ENCODE assay signal across 13 cellular contexts in the genomic region with DNA sequence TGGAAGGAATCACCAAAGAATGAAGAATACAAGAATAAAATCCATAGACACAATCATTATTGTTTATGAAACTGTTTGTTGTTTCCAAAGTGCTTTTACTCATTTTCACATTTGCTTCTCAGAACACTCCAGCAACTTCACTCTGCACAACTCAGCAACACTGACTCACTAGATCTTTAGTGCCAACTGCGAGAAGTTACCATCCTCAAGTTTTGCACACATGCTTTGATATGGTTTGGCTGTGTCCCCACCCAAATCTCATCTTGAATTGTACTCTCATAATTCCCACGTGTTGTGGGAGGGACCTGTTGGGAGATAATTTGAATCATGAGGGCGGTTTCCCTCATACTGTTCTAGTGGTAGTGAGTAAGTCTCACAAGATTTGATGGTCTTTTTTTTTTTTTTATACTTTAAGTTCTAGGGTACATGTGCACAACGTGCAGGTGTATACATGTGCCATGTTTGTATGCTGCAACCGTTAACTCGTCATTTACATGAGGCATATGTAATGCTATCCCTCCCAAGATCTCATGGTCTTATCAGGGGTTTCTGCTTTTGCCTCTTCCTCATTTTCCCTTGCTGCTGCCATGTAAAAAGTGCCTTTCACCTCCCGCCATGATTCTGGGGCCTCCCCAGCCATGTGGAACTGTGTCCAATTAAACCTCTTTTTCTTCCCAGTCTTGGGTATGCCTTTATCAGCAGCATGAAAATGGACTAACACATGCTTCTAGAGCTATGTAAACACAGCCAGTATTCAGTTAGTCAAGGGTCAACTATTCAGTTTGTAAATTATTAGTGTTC. TPM values are rescaled to one million over a fixed set of nuclear protein-coding genes. Genes with fewer than 3 reads are reported as not detected.
A peak's percentile ranks its signal among the peaks of the same experiment; 100 is the strongest.
DNase-seq lines count a peak whose midpoint lies in the region; ATAC-seq, FAIRE-seq and TF ChIP-seq lines count a peak whose summit lies in the region.
"Had no signal": no experiment of that assay in that cellular context is flagged by ENCODE, and none has a peak within 500 bp of the region (broad histone marks: within the 10 kb centered on the region; RNA-seq: fewer than 3 reads in every experiment).

No MANE protein-coding gene starts in this region.

- H4K20me1 ChIP-seq in HepG2 (ENCODE audit: insufficient read depth, low read length), result peaks cover 34% of the 10 kb centered on the region

- H3K36me3 ChIP-seq in HepG2 (replicated peaks in 1 of 2; ENCODE audit: control insufficient read depth in 1 of 2, insufficient read depth in 2 of 2, low read length in 2 of 2) (no peaks in the 10 kb centered on the region; a peak in 1 of 5 replicates), subcutaneous abdominal adipose tissue (ENCODE audit: control insufficient read depth in 5 of 5, insufficient read depth in 5 of 5, low read length in 5 of 5) (no peaks in the 10 kb centered on the region)
- H3K36me3 ChIP-seq: BE2C had no signal

- H3K4me3 ChIP-seq in HepG2 (replicated peaks in 1 of 3; ENCODE audit: insufficient read depth in 1 of 3, low read depth in 2 of 3, low read length in 3 of 3) (no peak overlapping the region), subcutaneous abdominal adipose tissue (ENCODE audit: low read depth in 1 of 5, low read length in 5 of 5) (no peak overlapping the region)

- H3K4me2 ChIP-seq in HepG2 (ENCODE audit: low read depth, low read length), result no peak overlapping the region; the same call in 1 of the 2 replicates

- H3K27me3 ChIP-seq in HepG2 (ENCODE audit: control insufficient read depth in 1 of 2, insufficient read depth in 2 of 2, low read length in 2 of 2), result no peaks in the 10 kb centered on the region
- no peaks in the 10 kb centered on the region for H3K27me3 ChIP-seq in subcutaneous abdominal adipose tissue (ENCODE audit: control insufficient read depth in 5 of 5, insufficient read depth in 4 of 5, low read length in 5 of 5)
- H3K27me3 ChIP-seq: BE2C had no signal

- peaks cover 44% of the 10 kb centered on the region for H3K4me1 Mint-ChIP-seq in activated naive CD8-positive, alpha-beta T cell (ENCODE audit: low read depth)
- peaks cover 51% of the 10 kb centered on the region for H3K4me1 Mint-ChIP-seq in activated naive CD8-positive, alpha-beta T cell treated with anti-CD3 and anti-CD28 coated beads for 36 hours
- H3K4me1 Mint-ChIP-seq in activated T-helper 2 cell treated with anti-CD3 and anti-CD28 coated beads, Interferon-gamma antibody, Interleukin-2, Interleukin-4, amounts not matched to agents 10 μg/mL and 5 μg/mL and 100 μg/mL, durations not matched to agents 14 hours and 24 hours and 36 hours (ENCODE audit: low read depth), result peaks cover 32% of the 10 kb centered on the region

- TF ChIP-seq POLR2A in HepG2 (IDR thresholded peaks at IDR 0.05; ENCODE audit: insufficient read depth in 1 of 2, low read depth in 2 of 2, low read length in 2 of 2), result no peak

- no peak for DNase-seq in activated naive CD8-positive, alpha-beta T cell treated with anti-CD3 and anti-CD28 coated beads for 36 hours
- DNase-seq in activated T-helper 2 cell treated with anti-CD3 and anti-CD28 coated beads, Interferon-gamma antibody, Interleukin-2, Interleukin-4, amounts not matched to agents 10 μg/mL and 5 μg/mL and 100 μg/mL, durations not matched to agents 14 hours and 24 hours and 36 hours (ENCODE audit: low spot score), result no peak
- DNase-seq in HepG2 (ENCODE audit: low spot score), result peak; percentile 35
- no peak for DNase-seq in activated CD8-positive, alpha-beta memory T cell treated with anti-CD3 and anti-CD28 coated beads for 24 hours
- DNase-seq: BE2C, dermis blood vessel endothelial cell, mesendoderm, NCI-H2029 had no signal

- peaks cover 16% of the 10 kb centered on the region for H3K36me3 Mint-ChIP-seq in activated naive CD8-positive, alpha-beta T cell
- peaks cover 18% of the 10 kb centered on the region for H3K36me3 Mint-ChIP-seq in activated naive CD8-positive, alpha-beta T cell treated with anti-CD3 and anti-CD28 coated beads for 36 hours
- H3K36me3 Mint-ChIP-seq in activated T-helper 2 cell treated with anti-CD3 and anti-CD28 coated beads, Interferon-gamma antibody, Interleukin-2, Interleukin-4, amounts not matched to agents 10 μg/mL and 5 μg/mL and 100 μg/mL, durations not matched to agents 14 hours and 24 hours and 36 hours (ENCODE audit: low read depth), result peaks cover 24% of the 10 kb centered on the region

- FAIRE-seq in HepG2 (lab: Jason Lieb, UNC), result no peak

- POLR2A ChIA-PET in HepG2 (lab: Yijun Ruan, JAX), result interaction anchor here (1.5 kb wide), 1 partner anchor 37 kb away, joined by 3 read pairs; a partner anchor contains a TSS

- no TSS peak for BruUV-seq in HepG2 (replicated peaks; lab: Mats Ljungman, UMichigan)

- H3K9ac ChIP-seq in HepG2 (ENCODE audit: insufficient read depth, low read depth, low read length), result no peak overlapping the region
- no peak overlapping the region for H3K9ac ChIP-seq in subcutaneous abdominal adipose tissue (ENCODE audit: low read length in 5 of 5)

- no peak for TF ChIP-seq CTCF in HepG2 (CRISPR knock-in tag; IDR thresholded peaks at IDR 0.05)

- H3K27me3 Mint-ChIP-seq in activated naive CD8-positive, alpha-beta T cell, result no peaks in the 10 kb centered on the region
- no peaks in the 10 kb centered on the region for H3K27me3 Mint-ChIP-seq in activated naive CD8-positive, alpha-beta T cell treated with anti-CD3 and anti-CD28 coated beads for 36 hours
- H3K27me3 Mint-ChIP-seq in activated T-helper 2 cell treated with anti-CD3 and anti-CD28 coated beads, Interferon-gamma antibody, Interleukin-2, Interleukin-4, amounts not matched to agents 10 μg/mL and 5 μg/mL and 100 μg/mL, durations not matched to agents 14 hours and 24 hours and 36 hours (ENCODE audit: low read depth), result no peaks in the 10 kb centered on the region

- no peak for TF ChIP-seq RAD21 in HepG2 (CRISPR knock-in tag; IDR thresholded peaks at IDR 0.05)

- CTCF ChIA-PET in HepG2 (lab: Yijun Ruan, JAX; ENCODE audit: low intra/inter-chr PET ratio, low total read pairs), result interaction anchor here (1.9 kb wide), 1 partner anchor 96 kb away, joined by 14 read pairs; no protein-coding TSS in a partner anchor

- H3K9me3 ChIP-seq in HepG2 (ENCODE audit: low read length), result no peaks in the 10 kb centered on the region
- no peaks in the 10 kb centered on the region for H3K9me3 ChIP-seq in subcutaneous abdominal adipose tissue (ENCODE audit: control insufficient read depth in 5 of 5, low read length in 5 of 5)
- H3K9me3 ChIP-seq: BE2C had no signal

- H3K27ac Mint-ChIP-seq in activated naive CD8-positive, alpha-beta T cell, result peak overlapping the region; percentile 68
- no peak overlapping the region for H3K27ac Mint-ChIP-seq in activated naive CD8-positive, alpha-beta T cell treated with anti-CD3 and anti-CD28 coated beads for 36 hours
- peak overlapping the region; percentile 67 for H3K27ac Mint-ChIP-seq in activated T-helper 2 cell treated with anti-CD3 and anti-CD28 coated beads, Interferon-gamma antibody, Interleukin-2, Interleukin-4, amounts not matched to agents 10 μg/mL and 5 μg/mL and 100 μg/mL, durations not matched to agents 14 hours and 24 hours and 36 hours

- intact Hi-C loops in activated T-helper 2 cell treated with anti-CD3 and anti-CD28 coated beads, Interferon-gamma antibody, Interleukin-2, Interleukin-4, amounts not matched to agents 10 μg/mL and 5 μg/mL and 100 μg/mL, durations not matched to agents 14 hours and 24 hours and 36 hours (cut with micrococcal nuclease), result no loop called here
- intact Hi-C loops in HepG2 (cut with micrococcal nuclease; ENCODE audit: unreplicated experiment), result loop anchor here (2.0 kb wide), 1 partner anchor 33 kb away; no protein-coding TSS in a partner anchor

- ATAC-seq in HepG2 (peak; percentile 89), HG03354 (IDR thresholded peaks at IDR 0.05; ENCODE audit: poor library complexity, severe bottlenecking, unreplicated experiment) (no peak), HG02678 (IDR thresholded peaks at IDR 0.05; ENCODE audit: unreplicated experiment) (no peak)
- ATAC-seq: Panc1 had no signal

- H3K9me3 Mint-ChIP-seq in activated naive CD8-positive, alpha-beta T cell (ENCODE audit: low read depth), result no peaks in the 10 kb centered on the region
- H3K9me3 Mint-ChIP-seq in activated naive CD8-positive, alpha-beta T cell treated with anti-CD3 and anti-CD28 coated beads for 36 hours, result peaks cover 11% of the 10 kb centered on the region
- peaks cover 4% of the 10 kb centered on the region for H3K9me3 Mint-ChIP-seq in activated T-helper 2 cell treated with anti-CD3 and anti-CD28 coated beads, Interferon-gamma antibody, Interleukin-2, Interleukin-4, amounts not matched to agents 10 μg/mL and 5 μg/mL and 100 μg/mL, durations not matched to agents 14 hours and 24 hours and 36 hours

- 95% methylated on average over 7 of the region's 7 CpGs for WGBS in HepG2 (ENCODE audit: low lambda C conversion rate)

- H3K79me2 ChIP-seq in HepG2 (ENCODE audit: insufficient read depth, low read length), result peaks cover 60% of the 10 kb centered on the region

- H3K27ac ChIP-seq in HepG2 (ENCODE audit: extremely low read length, insufficient read depth, low read length) (no peak overlapping the region), subcutaneous abdominal adipose tissue (ENCODE audit: low read depth, low read length) (peak overlapping the region; percentile 33)

- no peak overlapping the region for H2AFZ ChIP-seq in HepG2 (ENCODE audit: low read length)

- in situ Hi-C loops in HepG2 (cut with HindIII; ENCODE audit: extremely low pct_ligation_motif_present, low pct_unique_long_range_greater_than_20kb), result loop anchor here (10.0 kb wide), 1 partner anchor 93 kb away; no protein-coding TSS in a partner anchor

- H3K4me1 ChIP-seq in HepG2 (ENCODE audit: insufficient read depth, low read length) (peaks cover 37% of the 10 kb centered on the region), subcutaneous abdominal adipose tissue (ENCODE audit: control insufficient read depth in 5 of 5, insufficient read depth in 5 of 5, low read length in 5 of 5) (peaks cover 0 to 38% (median 24%) of the 10 kb centered on the region in 5 donors)
- H3K4me1 ChIP-seq: BE2C had no signal

- TF ChIP-seq EP300 in HepG2 (IDR thresholded peaks at IDR 0.05; ENCODE audit: low read depth in 2 of 2, low read length in 2 of 2) (no peak), HepG2 (CRISPR knock-in tag; IDR thresholded peaks at IDR 0.05; ENCODE audit: borderline replicate concordance) (no peak)

- H3K4me3 Mint-ChIP-seq in activated naive CD8-positive, alpha-beta T cell, result no peak overlapping the region
- H3K4me3 Mint-ChIP-seq in activated naive CD8-positive, alpha-beta T cell treated with anti-CD3 and anti-CD28 coated beads for 36 hours, result no peak overlapping the region
- H3K4me3 Mint-ChIP-seq in activated T-helper 2 cell treated with anti-CD3 and anti-CD28 coated beads, Interferon-gamma antibody, Interleukin-2, Interleukin-4, amounts not matched to agents 10 μg/mL and 5 μg/mL and 100 μg/mL, durations not matched to agents 14 hours and 24 hours and 36 hours (ENCODE audit: low read depth), result no peak overlapping the region

RNA-seq across cellular contexts. Expression of a gene that starts 36.9 kb away (rescaled TPM):
- 10 to 100 TPM; 80.7 to 83.9 TPM for total RNA-seq in activated naive CD8-positive, alpha-beta T cell treated with anti-CD3 and anti-CD28 coated beads for 36 hours
- 95.2 and 100 TPM in 2 replicates for total RNA-seq in activated T-helper 2 cell treated with anti-CD3 and anti-CD28 coated beads, Interferon-gamma antibody, Interleukin-2, Interleukin-4, amounts not matched to agents 10 μg/mL and 5 μg/mL and 100 μg/mL, durations not matched to agents 14 hours and 24 hours and 36 hours
- 64.0 and 82.9 TPM in 2 replicates for total RNA-seq in HepG2 (2016; rRNA removed; fragmentation: Illumina TruSeq; extraction: Trizol)
- total RNA-seq in HepG2 (2016; cell fraction: cytosol; rRNA removed; fragmentation: Illumina TruSeq; extraction: Trizol; ENCODE audit: low read depth), result 7.8 and 9.3 TPM in 2 replicates
- total RNA-seq in HepG2 (2016; cell fraction: insoluble cytoplasmic fraction; rRNA removed; fragmentation: Illumina TruSeq; extraction: Trizol), result 63.2 and 76.8 TPM in 2 replicates
- total RNA-seq in HepG2 (2016; cell fraction: membrane; rRNA removed; fragmentation: Illumina TruSeq; extraction: Trizol), result 19.7 and 23.3 TPM in 2 replicates
- total RNA-seq in HepG2 (2016; cell fraction: nucleus; rRNA removed; fragmentation: Illumina TruSeq; extraction: Trizol), result 55.0 and 63.4 TPM in 2 replicates
- polyA plus RNA-seq in HepG2 (2011; rRNA removed), result 104 and 119 TPM in 2 replicates
- polyA plus RNA-seq in HepG2 (2011; cell fraction: cytosol; rRNA removed), result 86.7 and 91.6 TPM in 2 replicates
- polyA plus RNA-seq in HepG2 (2011; cell fraction: nucleus; rRNA removed), result 138 and 160 TPM in 2 replicates
- polyA plus RNA-seq in HepG2 (2012), result 44.7 and 46.4 TPM in 2 replicates
- polyA plus RNA-seq in HepG2 (2016; cell fraction: cytosol; fragmentation: Illumina TruSeq; extraction: Trizol; ENCODE audit: low read depth), result 2.5 and 3.0 TPM in 2 replicates
- 70.7 and 71.6 TPM in 2 replicates for polyA plus RNA-seq in HepG2 (2016; cell fraction: insoluble cytoplasmic fraction; fragmentation: Illumina TruSeq; extraction: Trizol; ENCODE audit: low read depth)
- 8.3 and 8.8 TPM in 2 replicates for polyA plus RNA-seq in HepG2 (2016; cell fraction: membrane; fragmentation: Illumina TruSeq; extraction: Trizol; ENCODE audit: low read depth)
- polyA plus RNA-seq in HepG2 (2016; cell fraction: nucleus; fragmentation: Illumina TruSeq; extraction: Trizol; ENCODE audit: insufficient read depth, low read depth), result 88.3 and 90.6 TPM in 2 replicates
- polyA minus RNA-seq in HepG2 (2011; rRNA and poly(A)+ RNA removed; ENCODE audit: low replicate concordance), result 263 and 323 TPM in 2 replicates
- 52.7 and 54.0 TPM in 2 replicates for polyA minus RNA-seq in HepG2 (2011; cell fraction: cytosol; rRNA and poly(A)+ RNA removed)
- 71.2 and 76.1 TPM in 2 replicates for polyA minus RNA-seq in HepG2 (2011; cell fraction: nucleus; rRNA and poly(A)+ RNA removed)
